1 cellular context compared by ENCODE assay signal in genomic region chr16:51151435-51151950, GRCh38.
TF ChIP-seq lines count a peak whose summit lies in the region.

No MANE protein-coding gene starts in this region.

TF ChIP-seq in SK-N-SH, 30 proteins besides CTCF, POLR2A, EP300 and RAD21 (continued from another document):
- TF ChIP-seq NRF1 (IDR thresholded peaks at IDR 0.05; ENCODE audit: low read depth, low read length) (no peak), CHD2 (IDR thresholded peaks at IDR 0.05; ENCODE audit: low read length, partially characterized antibody) (no peak), REST (IDR thresholded peaks at IDR 0.05; ENCODE audit: low read depth, low read length) (no peak)
- TF ChIP-seq, protein P1, sequence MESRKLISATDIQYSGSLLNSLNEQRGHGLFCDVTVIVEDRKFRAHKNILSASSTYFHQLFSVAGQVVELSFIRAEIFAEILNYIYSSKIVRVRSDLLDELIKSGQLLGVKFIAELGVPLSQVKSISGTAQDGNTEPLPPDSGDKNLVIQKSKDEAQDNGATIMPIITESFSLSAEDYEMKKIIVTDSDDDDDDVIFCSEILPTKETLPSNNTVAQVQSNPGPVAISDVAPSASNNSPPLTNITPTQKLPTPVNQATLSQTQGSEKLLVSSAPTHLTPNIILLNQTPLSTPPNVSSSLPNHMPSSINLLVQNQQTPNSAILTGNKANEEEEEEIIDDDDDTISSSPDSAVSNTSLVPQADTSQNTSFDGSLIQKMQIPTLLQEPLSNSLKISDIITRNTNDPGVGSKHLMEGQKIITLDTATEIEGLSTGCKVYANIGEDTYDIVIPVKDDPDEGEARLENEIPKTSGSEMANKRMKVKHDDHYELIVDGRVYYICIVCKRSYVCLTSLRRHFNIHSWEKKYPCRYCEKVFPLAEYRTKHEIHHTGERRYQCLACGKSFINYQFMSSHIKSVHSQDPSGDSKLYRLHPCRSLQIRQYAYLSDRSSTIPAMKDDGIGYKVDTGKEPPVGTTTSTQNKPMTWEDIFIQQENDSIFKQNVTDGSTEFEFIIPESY (IDR thresholded peaks at IDR 0.05; ENCODE audit: borderline replicate concordance, low read depth), result no peak
